Comparison of ENCODE assay signal across 8 cellular contexts in genomic region chr12:64669270-64669842, GRCh38. TPM values are rescaled to one million over a fixed set of nuclear protein-coding genes. Genes with fewer than 3 reads are reported as not detected.
DNase-seq lines count a peak whose midpoint lies in the region; ATAC-seq and TF ChIP-seq lines count a peak whose summit lies in the region.

No MANE protein-coding gene starts in this region.

- H3K4me1 Mint-ChIP-seq in nephron, result peaks cover 80% of the 10 kb centered on the region

- no peak for TF ChIP-seq CTCF in nephron (IDR thresholded peaks at IDR 0.05; ENCODE audit: unreplicated experiment in 3 of 3)

- DNase-seq in Ammon's horn (ENCODE audit: low spot score), result peak; percentile 9
- peak; percentile 35 for DNase-seq in SK-MEL-5 (ENCODE audit: low read depth, low spot score)
- DNase-seq in dermis blood vessel endothelial cell, result peak; percentile 78
- no peak for DNase-seq in RKO (ENCODE audit: low spot score)
- no peak for DNase-seq in KG1 (lab: John Stamatoyannopoulos, UW)

- H3K4me3 Mint-ChIP-seq in nephron, result peak overlapping the region in 2 of 3 experiments; percentile 4 to 16

- in situ Hi-C loops in SK-MEL-5 (cut with HindIII; ENCODE audit: low pct_unique_long_range_greater_than_20kb, low sequenced_read_pairs), result no loop called here

- no peaks in the 10 kb centered on the region for H3K9me3 Mint-ChIP-seq in nephron

- ATAC-seq in GM18870 (IDR thresholded peaks at IDR 0.05; ENCODE audit: unreplicated experiment) (peak; percentile 76), HG03095 (IDR thresholded peaks at IDR 0.05; ENCODE audit: unreplicated experiment) (peak; percentile 63)

- H3K27ac Mint-ChIP-seq in nephron, result peak overlapping the region; percentile 35 to 82 (median 77)

- no peaks in the 10 kb centered on the region for H3K36me3 Mint-ChIP-seq in nephron (ENCODE audit: low read depth)

- peaks cover 5% of the 10 kb centered on the region for H3K27me3 Mint-ChIP-seq in nephron (ENCODE audit: low read depth)

RNA-seq across cellular contexts. Expression of gene RASSF3, which starts 59.1 kb away (rescaled TPM):
- 111 and 117 TPM in 2 replicates for total RNA-seq in SK-MEL-5 (2014; rRNA removed; shearing (Covaris generic))
- polyA plus RNA-seq in SK-MEL-5 (2015; cell fraction: cytosol; rRNA removed), result 104 and 124 TPM in 2 replicates
- 43.5 and 48.6 TPM in 2 replicates for polyA plus RNA-seq in SK-MEL-5 (2015; cell fraction: nucleus; rRNA removed)
- 37.9 and 43.4 TPM in 2 replicates for total RNA-seq in dermis blood vessel endothelial cell

Comparison
In these comparisons a context has a peak if more than half of its experiments do, and no peak if none do; other contexts are left out.
1. DNase-seq: peak in Ammon's horn (single experiment), SK-MEL-5 (single experiment) and dermis blood vessel endothelial cell (single experiment); none in RKO (single experiment) and KG1 (single experiment).